ENCODE assay signal across 8 cellular contexts in the genomic region with DNA sequence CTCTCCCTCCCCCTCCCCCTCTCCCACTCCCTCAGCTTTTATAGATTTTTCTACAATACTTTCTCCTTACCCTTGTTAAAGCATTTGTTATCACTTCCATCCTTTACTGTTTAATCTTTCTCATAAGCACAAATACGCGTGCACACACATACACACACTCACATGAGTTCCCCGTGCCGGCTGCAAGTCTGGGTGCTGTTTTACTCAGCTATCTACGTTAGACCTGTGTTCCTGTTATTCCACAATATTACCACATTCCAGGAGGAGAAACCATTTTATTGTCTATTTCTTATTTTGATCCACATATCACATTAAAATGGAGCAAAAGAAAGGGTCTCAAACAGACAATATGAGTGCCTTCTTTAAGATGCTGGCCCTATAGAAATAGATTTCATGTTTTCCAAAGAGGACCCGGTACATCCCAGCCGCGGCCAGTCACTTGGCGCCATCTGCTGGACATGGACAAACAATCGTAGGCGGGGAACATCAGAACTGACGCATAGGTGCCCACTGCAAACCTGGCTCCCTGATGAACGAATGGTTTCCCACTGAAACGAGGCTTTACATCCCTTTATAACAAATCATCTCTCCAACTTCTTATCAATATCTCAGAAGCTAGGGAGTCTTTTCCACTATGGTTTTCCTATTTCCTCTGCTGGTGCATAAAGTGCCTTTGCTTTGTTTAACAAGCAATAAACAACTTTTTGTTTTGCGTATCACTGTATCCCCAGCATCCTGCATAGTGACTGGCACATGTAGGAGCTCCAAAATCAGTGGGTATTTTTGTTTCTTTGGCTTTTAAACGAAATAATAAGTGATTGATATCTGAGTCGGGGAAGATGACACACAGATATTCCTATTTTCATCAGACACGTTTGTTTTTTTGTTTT. TPM values are rescaled to one million over a fixed set of nuclear protein-coding genes. Genes with fewer than 3 reads are reported as not detected.
DNase-seq lines count a peak whose midpoint lies in the region; ATAC-seq and TF ChIP-seq lines count a peak whose summit lies in the region.

No MANE protein-coding gene starts in this region.

- ATAC-seq in activated CD8-positive, alpha-beta T cell treated with anti-CD3 and anti-CD28 coated beads for 36 hours, result peak; percentile 69
- peak; percentile 92 to 94 for ATAC-seq in stimulated activated naive B cell treated with anti-CD40 and anti-IgM and Interleukin-4, amounts not matched to agents 10 μg/mL and 1 μg/mL and 100 μg/mL, for 72 hours (replicated peaks)
- no peak for ATAC-seq in HG03095 (IDR thresholded peaks at IDR 0.05; ENCODE audit: unreplicated experiment)

- peaks cover 12% of the 10 kb centered on the region for H3K9me3 Mint-ChIP-seq in activated CD8-positive, alpha-beta T cell treated with anti-CD3 and anti-CD28 coated beads for 36 hours
- H3K9me3 Mint-ChIP-seq in stimulated activated naive B cell treated with anti-CD40 and anti-IgM and Interleukin-4, amounts not matched to agents 10 μg/mL and 1 μg/mL and 100 μg/mL, for 72 hours, result peaks cover 9 to 14% of the 10 kb centered on the region in 2 donors

- H3K27ac Mint-ChIP-seq in activated CD8-positive, alpha-beta T cell treated with anti-CD3 and anti-CD28 coated beads for 36 hours, result no peak overlapping the region
- no peak overlapping the region for H3K27ac Mint-ChIP-seq in stimulated activated naive B cell treated with anti-CD40 and anti-IgM and Interleukin-4, amounts not matched to agents 10 μg/mL and 1 μg/mL and 100 μg/mL, for 72 hours

- H3K4me1 Mint-ChIP-seq in activated CD8-positive, alpha-beta T cell treated with anti-CD3 and anti-CD28 coated beads for 36 hours (ENCODE audit: low read depth), result no peaks in the 10 kb centered on the region
- no peaks in the 10 kb centered on the region for H3K4me1 Mint-ChIP-seq in stimulated activated naive B cell treated with anti-CD40 and anti-IgM and Interleukin-4, amounts not matched to agents 10 μg/mL and 1 μg/mL and 100 μg/mL, for 72 hours

- H3K27me3 Mint-ChIP-seq in activated CD8-positive, alpha-beta T cell treated with anti-CD3 and anti-CD28 coated beads for 36 hours, result peaks cover 12% of the 10 kb centered on the region
- H3K27me3 Mint-ChIP-seq in stimulated activated naive B cell treated with anti-CD40 and anti-IgM and Interleukin-4, amounts not matched to agents 10 μg/mL and 1 μg/mL and 100 μg/mL, for 72 hours, result peaks cover 32 to 39% of the 10 kb centered on the region in 2 donors

- intact Hi-C loops in activated CD8-positive, alpha-beta T cell treated with anti-CD3 and anti-CD28 coated beads for 36 hours (cut with micrococcal nuclease), result loop anchor here (5.0 to 10.0 kb wide), 2 partner anchors 168 to 360 kb away; no protein-coding TSS in a partner anchor

- POLR2A ChIA-PET in activated CD8-positive, alpha-beta T cell treated with anti-CD3 and anti-CD28 coated beads for 36 hours (lab: Charles Lee), result no interaction called here

- DNase-seq in CD1c-positive myeloid dendritic cell (ENCODE audit: extremely low spot score) (peak; percentile 67), HCEC 1CT (peak; percentile 70), NCI-H69 (lab: John Stamatoyannopoulos, UW) (peak; percentile 68), epithelial cell of esophagus (ENCODE audit: low read depth) (peak; percentile 76), myocyte (ENCODE audit: low read depth) (peak; percentile 73)
- peak; percentile 76 for DNase-seq in activated CD8-positive, alpha-beta T cell treated with anti-CD3 and anti-CD28 coated beads for 36 hours
- peak; percentile 39 for DNase-seq in stimulated activated naive B cell treated with anti-CD40 and anti-IgM and Interleukin-4, amounts not matched to agents 10 μg/mL and 1 μg/mL and 100 μg/mL, for 72 hours

- H3K36me3 Mint-ChIP-seq in activated CD8-positive, alpha-beta T cell treated with anti-CD3 and anti-CD28 coated beads for 36 hours (ENCODE audit: low read depth), result no peaks in the 10 kb centered on the region
- peaks cover 0 to 4% of the 10 kb centered on the region in 2 donors for H3K36me3 Mint-ChIP-seq in stimulated activated naive B cell treated with anti-CD40 and anti-IgM and Interleukin-4, amounts not matched to agents 10 μg/mL and 1 μg/mL and 100 μg/mL, for 72 hours

- peak; percentile 83 for TF ChIP-seq CTCF in activated CD8-positive, alpha-beta T cell treated with anti-CD3 and anti-CD28 coated beads for 36 hours (IDR thresholded peaks at IDR 0.05)
- TF ChIP-seq CTCF in epithelial cell of esophagus (IDR thresholded peaks at IDR 0.05; ENCODE audit: insufficient read depth, low read depth, low read length, missing control alignments), result peak; percentile 89

- no peak overlapping the region for H3K4me3 Mint-ChIP-seq in activated CD8-positive, alpha-beta T cell treated with anti-CD3 and anti-CD28 coated beads for 36 hours
- H3K4me3 Mint-ChIP-seq in stimulated activated naive B cell treated with anti-CD40 and anti-IgM and Interleukin-4, amounts not matched to agents 10 μg/mL and 1 μg/mL and 100 μg/mL, for 72 hours, result no peak overlapping the region

- no peak overlapping the region for H3K4me3 ChIP-seq in epithelial cell of esophagus (ENCODE audit: low read length)

- CTCF ChIA-PET in activated CD8-positive, alpha-beta T cell treated with anti-CD3 and anti-CD28 coated beads for 36 hours (lab: Charles Lee), result interaction anchor here (0.6 to 2.8 kb wide), 14 partner anchors 8 to 860 kb away, joined by 3 to 17 read pairs (median 4); no protein-coding TSS in a partner anchor

RNA-seq across cellular contexts. Expression of gene OPTN, which starts 25.2 kb away (rescaled TPM):
- 10 to 100 TPM; 32.0 to 33.0 TPM for total RNA-seq in activated CD8-positive, alpha-beta T cell treated with anti-CD3 and anti-CD28 coated beads for 36 hours
- total RNA-seq in myocyte, result 75.2 and 77.3 TPM in 2 replicates
- 135 TPM for polyA plus RNA-seq in myocyte (2012)
